ENCODE assay signal across 30 cellular contexts in genomic region chr20:38147166-38147565, GRCh38. TPM values are rescaled to one million over a fixed set of nuclear protein-coding genes. Genes with fewer than 3 reads are reported as not detected.
DNase-seq lines count a peak whose midpoint lies in the region; ATAC-seq, FAIRE-seq and TF ChIP-seq lines count a peak whose summit lies in the region.
"Had no signal": no experiment of that assay in that cellular context is flagged by ENCODE, and none has a peak within 500 bp of the region (broad histone marks: within the 10 kb centered on the region; RNA-seq: fewer than 3 reads in every experiment).

No MANE protein-coding gene starts in this region.

- no peaks in the 10 kb centered on the region for H3K27me3 ChIP-seq in HepG2 (ENCODE audit: control insufficient read depth in 1 of 2, insufficient read depth in 2 of 2, low read length in 2 of 2)
- H3K27me3 ChIP-seq in right lobe of liver = no peaks in the 10 kb centered on the region
- H3K27me3 ChIP-seq: vagina had no signal

- in situ Hi-C loops in HepG2 (cut with HindIII; ENCODE audit: extremely low pct_ligation_motif_present, low pct_unique_long_range_greater_than_20kb) = no loop called here

- no TSS peak for BruUV-seq in HepG2 (replicated peaks; lab: Mats Ljungman, UMichigan)

- H3K79me2 ChIP-seq in HepG2 (ENCODE audit: insufficient read depth, low read length) = no peaks in the 10 kb centered on the region

- intact Hi-C loops in HepG2 (cut with micrococcal nuclease; ENCODE audit: unreplicated experiment) (no loop called here), right lobe of liver (cut with DNase I) (no loop called here), kidney (cut with DNase I) (no loop called here)

- TF ChIP-seq RAD21 in HepG2 (CRISPR knock-in tag; IDR thresholded peaks at IDR 0.05) = no peak

- peak; percentile 56 for DNase-seq in NCI-H1105 treated with DMSO at 0.1 percent for 48 hours (lab: John Stamatoyannopoulos, UW)
- DNase-seq in NCI-H1105 (lab: John Stamatoyannopoulos, UW) = no peak
- DNase-seq in HepG2 (ENCODE audit: low spot score) = no peak
- DNase-seq in right lobe of liver = no peak
- peak; percentile 38 for DNase-seq in kidney
- DNase-seq in cerebellar nuclear complex (lab: John Stamatoyannopoulos, UW) = no peak
- DNase-seq in frontal cortex (ENCODE audit: low spot score in 2 of 2) = no peak
- no peak for DNase-seq in middle frontal gyrus (ENCODE audit: extremely low spot score, low spot score)
- DNase-seq: activated CD4-positive, alpha-beta T cell treated with anti-CD3 and anti-CD28 coated beads for 48 hours; activated CD8-positive, alpha-beta memory T cell treated with anti-CD3 and anti-CD28 coated beads for 24 hours; activated gamma-delta T cell; activated T-cell treated with anti-CD3 and anti-CD28 coated beads, Interleukin-2, amount 50 U/mL, for 24 hours; CD4-positive, alpha-beta T cell; central memory CD4-positive, alpha-beta T cell; DMS153; KBM-7; NCI-H1436; NCI-H2107; PC-3; SHP77; stimulated activated naive CD4-positive, alpha-beta T cell treated with Interleukin-2 at 50 U/mL for 16 hours; SW 1271; T-helper 9 cell had no signal

- POLR2A ChIA-PET in HepG2 (lab: Yijun Ruan, JAX) = no interaction called here

- no peak overlapping the region for H3K9ac ChIP-seq in HepG2 (ENCODE audit: insufficient read depth, low read depth, low read length)
- no peak overlapping the region for H3K9ac ChIP-seq in kidney (ENCODE audit: low read length in 2 of 2)

- FAIRE-seq in HepG2 (lab: Jason Lieb, UNC) (no peak), kidney (lab: Jason Lieb, UNC) (no peak), frontal cortex (lab: Jason Lieb, UNC) (no peak)
- FAIRE-seq: endometrium, GM12892, keratinocyte had no signal

- 95% methylated on average over 9 of the region's 9 CpGs for WGBS in HepG2 (ENCODE audit: low lambda C conversion rate)
- 66% methylated on average over 7 of the region's 9 CpGs for WGBS in right lobe of liver (ENCODE audit: insufficient coverage, low coverage, low lambda C conversion rate, missing lambda C conversion rate)

- ATAC-seq in HepG2 (no peak), right lobe of liver (no peak)
- ATAC-seq: PC-3, sciatic nerve had no signal

- TF ChIP-seq EP300 in HepG2 (IDR thresholded peaks at IDR 0.05; ENCODE audit: low read depth in 2 of 2, low read length in 2 of 2) (no peak), HepG2 (CRISPR knock-in tag; IDR thresholded peaks at IDR 0.05; ENCODE audit: borderline replicate concordance) (no peak)

- TF ChIP-seq POLR2A in HepG2 (IDR thresholded peaks at IDR 0.05; ENCODE audit: insufficient read depth in 1 of 2, low read depth in 2 of 2, low read length in 2 of 2) = no peak
- TF ChIP-seq POLR2A in right lobe of liver (IDR thresholded peaks at IDR 0.05) = no peak

- H4K20me1 ChIP-seq in HepG2 (ENCODE audit: insufficient read depth, low read length) = no peaks in the 10 kb centered on the region

- H3K36me3 ChIP-seq in HepG2 (replicated peaks in 1 of 2; ENCODE audit: control insufficient read depth in 1 of 2, insufficient read depth in 2 of 2, low read length in 2 of 2) = peaks cover 5 to 11% of the 10 kb centered on the region in 2 experiments; a peak in 4 of 5 replicates
- H3K36me3 ChIP-seq in right lobe of liver = peaks cover 11 to 37% (median 22%) of the 10 kb centered on the region in 4 donors
- peaks cover 2 to 7% of the 10 kb centered on the region in 2 donors for H3K36me3 ChIP-seq in kidney (ENCODE audit: control insufficient read depth in 1 of 2, insufficient read depth in 2 of 2, low read length in 2 of 2)

- no peak overlapping the region for H2AFZ ChIP-seq in HepG2 (ENCODE audit: low read length)

- no peak overlapping the region for H3K4me2 ChIP-seq in HepG2 (ENCODE audit: low read depth, low read length)

- TF ChIP-seq CTCF in HepG2 (CRISPR knock-in tag; IDR thresholded peaks at IDR 0.05) (no peak), right lobe of liver (IDR thresholded peaks at IDR 0.05) (no peak), kidney (IDR thresholded peaks at IDR 0.05; ENCODE audit: borderline replicate concordance, extremely low read depth, insufficient read depth) (no peak)

- H3K27ac ChIP-seq in HepG2 (ENCODE audit: extremely low read length, insufficient read depth, low read length) = no peak overlapping the region
- no peak overlapping the region for H3K27ac ChIP-seq in right lobe of liver
- no peak overlapping the region for H3K27ac ChIP-seq in kidney (ENCODE audit: low read depth in 2 of 2, low read length in 2 of 2)
- H3K27ac ChIP-seq: vagina, VCaP had no signal

- CTCF ChIA-PET in HepG2 (lab: Yijun Ruan, JAX; ENCODE audit: low intra/inter-chr PET ratio, low total read pairs) = no interaction called here

- H3K9me3 ChIP-seq in HepG2 (ENCODE audit: low read length) (no peaks in the 10 kb centered on the region), right lobe of liver (no peaks in the 10 kb centered on the region), kidney (ENCODE audit: control insufficient read depth in 1 of 2, low read length in 2 of 2) (no peaks in the 10 kb centered on the region)
- H3K9me3 ChIP-seq: vagina had no signal

- H3K4me1 ChIP-seq in HepG2 (ENCODE audit: insufficient read depth, low read length) (peaks cover 43% of the 10 kb centered on the region), right lobe of liver (peaks cover 4 to 74% (median 39%) of the 10 kb centered on the region in 4 donors), kidney (ENCODE audit: control insufficient read depth in 1 of 2, insufficient read depth in 1 of 2, low read depth in 1 of 2, low read length in 2 of 2) (peaks cover 38 to 46% of the 10 kb centered on the region in 2 donors)

- H3K4me3 ChIP-seq in HepG2 (replicated peaks in 1 of 3; ENCODE audit: insufficient read depth in 1 of 3, low read depth in 2 of 3, low read length in 3 of 3) = no peak overlapping the region
- H3K4me3 ChIP-seq in right lobe of liver = no peak overlapping the region
- no peak overlapping the region for H3K4me3 ChIP-seq in kidney (ENCODE audit: low read length in 2 of 2)
- H3K4me3 ChIP-seq: lung, vagina had no signal

TF ChIP-seq in HepG2, 621 proteins besides CTCF, POLR2A, EP300 and RAD21:
- no peak for TF ChIP-seq EED (CRISPR knock-in tag; IDR thresholded peaks at IDR 0.05)
- 0 out of 2 replicates have a peak, but pooled peaks have one; percentile 15 for TF ChIP-seq ZFY (CRISPR knock-in tag; IDR thresholded peaks at IDR 0.05)
- TF ChIP-seq ZNF280B (CRISPR knock-in tag; IDR thresholded peaks at IDR 0.05; ENCODE audit: borderline replicate concordance) = 0 out of 2 replicates have a peak, but pooled peaks have one; percentile 7
TF ChIP-seq in HepG2: peak in this region for 2.

RNA-seq across cellular contexts. Expression of gene TGM2, which starts 17.9 kb away (rescaled TPM):
- total RNA-seq in HepG2 (2016; rRNA removed; fragmentation: Illumina TruSeq; extraction: Trizol) (4.2 and 4.5 TPM in 2 replicates), right lobe of liver (100 to 1,000 TPM; 135 to 940 (median 474) TPM), kidney (611 TPM), frontal cortex (3.3 TPM)
- total RNA-seq in HepG2 (2016; cell fraction: cytosol; rRNA removed; fragmentation: Illumina TruSeq; extraction: Trizol; ENCODE audit: low read depth) = 0.61 and 0.88 TPM in 2 replicates
- total RNA-seq in HepG2 (2016; cell fraction: insoluble cytoplasmic fraction; rRNA removed; fragmentation: Illumina TruSeq; extraction: Trizol) = 3.3 and 4.3 TPM in 2 replicates
- 2.1 and 2.3 TPM in 2 replicates for total RNA-seq in HepG2 (2016; cell fraction: membrane; rRNA removed; fragmentation: Illumina TruSeq; extraction: Trizol)
- 4.3 and 4.5 TPM in 2 replicates for total RNA-seq in HepG2 (2016; cell fraction: nucleus; rRNA removed; fragmentation: Illumina TruSeq; extraction: Trizol)
- polyA plus RNA-seq in HepG2 (2011; rRNA removed) (46.4 and 52.3 TPM in 2 replicates), kidney (ENCODE audit: insufficient read depth, low read depth, low replicate concordance) (44.6 TPM)
- polyA plus RNA-seq in HepG2 (2011; cell fraction: cytosol; rRNA removed) = 39.7 and 45.8 TPM in 2 replicates
- polyA plus RNA-seq in HepG2 (2011; cell fraction: nucleus; rRNA removed) = 48.4 and 54.8 TPM in 2 replicates
- polyA plus RNA-seq in HepG2 (2012) = 14.4 and 32.4 TPM in 2 replicates
- polyA plus RNA-seq in HepG2 (2016; cell fraction: cytosol; fragmentation: Illumina TruSeq; extraction: Trizol; ENCODE audit: low read depth) = 1.5 and 1.8 TPM in 2 replicates
- 5.3 and 7.5 TPM in 2 replicates for polyA plus RNA-seq in HepG2 (2016; cell fraction: insoluble cytoplasmic fraction; fragmentation: Illumina TruSeq; extraction: Trizol; ENCODE audit: low read depth)
- polyA plus RNA-seq in HepG2 (2016; cell fraction: membrane; fragmentation: Illumina TruSeq; extraction: Trizol; ENCODE audit: low read depth) = 2.5 TPM in 2 replicates
- polyA plus RNA-seq in HepG2 (2016; cell fraction: nucleus; fragmentation: Illumina TruSeq; extraction: Trizol; ENCODE audit: insufficient read depth, low read depth) = 7.7 and 9.8 TPM in 2 replicates
- 39.1 and 112 TPM in 2 replicates for polyA minus RNA-seq in HepG2 (2011; rRNA and poly(A)+ RNA removed; ENCODE audit: low replicate concordance)
- 43.5 and 48.8 TPM in 2 replicates for polyA minus RNA-seq in HepG2 (2011; cell fraction: cytosol; rRNA and poly(A)+ RNA removed)
- polyA minus RNA-seq in HepG2 (2011; cell fraction: nucleus; rRNA and poly(A)+ RNA removed) = 26.7 and 32.2 TPM in 2 replicates

Comparison
In these comparisons a context has a peak if more than half of its experiments do, and no peak if none do; other contexts are left out.
1. DNase-seq: peak in NCI-H1105 treated with DMSO at 0.1 percent for 48 hours (single experiment) and kidney (single experiment); none in NCI-H1105 (single experiment), HepG2 (single experiment), right lobe of liver (0 of 3), cerebellar nuclear complex (0 of 2), frontal cortex (0 of 2) and middle frontal gyrus (single experiment).
2. RNA of gene TGM2, which starts 17.9 kb away (total RNA-seq): 135 to 940 TPM in right lobe of liver and 611 TPM in kidney (single experiment); 0.61 to 4.5 TPM in HepG2 and 3.3 TPM in frontal cortex (single experiment); every median in the first group is over 10 times any median in the second.